In the genomic region with DNA sequence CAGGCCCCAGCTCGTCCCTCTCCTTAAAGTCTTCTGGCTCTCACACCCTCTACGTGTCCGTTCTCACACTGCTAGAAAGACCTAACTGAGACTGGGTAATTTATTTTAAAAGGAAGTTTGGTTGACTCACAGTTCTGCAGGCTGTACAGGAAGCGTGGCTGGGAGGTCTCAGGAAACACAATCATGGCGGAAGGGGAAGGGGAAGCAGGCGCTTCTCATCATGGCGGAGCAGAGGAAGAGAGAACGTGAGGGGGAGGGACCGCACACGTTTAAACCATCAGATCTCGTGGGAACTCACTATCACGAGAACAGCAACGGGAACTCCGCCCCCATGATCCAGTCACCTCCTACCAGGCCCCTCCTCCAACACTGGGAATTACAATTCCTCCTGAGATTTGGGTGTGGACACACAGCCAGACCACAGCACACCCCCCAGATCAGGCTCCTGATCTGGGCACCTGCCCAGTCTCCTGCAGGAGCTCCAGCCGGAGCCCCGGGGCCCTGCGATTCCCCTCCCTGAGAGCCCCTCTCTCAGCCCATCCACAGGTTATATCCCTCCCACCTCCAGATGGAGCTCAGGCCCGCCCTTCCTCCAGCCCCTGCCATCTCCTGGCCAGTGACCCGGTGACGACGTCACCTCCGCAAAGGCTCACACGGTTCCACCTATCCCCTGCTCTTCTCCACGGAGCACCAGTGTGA, we compare ENCODE assay signal across 1 cellular context.
TF ChIP-seq lines count a peak whose summit lies in the region.

No MANE protein-coding gene starts in this region.

TF ChIP-seq in K562, 482 proteins besides CTCF, POLR2A, EP300 and RAD21 (continued from another document and continues in another):
- TF ChIP-seq TAF1 (IDR thresholded peaks at IDR 0.05; ENCODE audit: control insufficient read depth, extremely low read depth, insufficient read depth, low read length, severe bottlenecking) = peak; percentile 60
- no peak for TF ChIP-seq HNRNPL (IDR thresholded peaks at IDR 0.05; ENCODE audit: low read depth, low read length)
- no peak for TF ChIP-seq BRF1 (IDR thresholded peaks at IDR 0.05; ENCODE audit: borderline replicate concordance, extremely low read depth, insufficient read length)
- TF ChIP-seq U2AF1 (optimal IDR thresholded peaks at IDR 0.05; ENCODE audit: low read depth, low read length) = no peak
- TF ChIP-seq, protein P1, sequence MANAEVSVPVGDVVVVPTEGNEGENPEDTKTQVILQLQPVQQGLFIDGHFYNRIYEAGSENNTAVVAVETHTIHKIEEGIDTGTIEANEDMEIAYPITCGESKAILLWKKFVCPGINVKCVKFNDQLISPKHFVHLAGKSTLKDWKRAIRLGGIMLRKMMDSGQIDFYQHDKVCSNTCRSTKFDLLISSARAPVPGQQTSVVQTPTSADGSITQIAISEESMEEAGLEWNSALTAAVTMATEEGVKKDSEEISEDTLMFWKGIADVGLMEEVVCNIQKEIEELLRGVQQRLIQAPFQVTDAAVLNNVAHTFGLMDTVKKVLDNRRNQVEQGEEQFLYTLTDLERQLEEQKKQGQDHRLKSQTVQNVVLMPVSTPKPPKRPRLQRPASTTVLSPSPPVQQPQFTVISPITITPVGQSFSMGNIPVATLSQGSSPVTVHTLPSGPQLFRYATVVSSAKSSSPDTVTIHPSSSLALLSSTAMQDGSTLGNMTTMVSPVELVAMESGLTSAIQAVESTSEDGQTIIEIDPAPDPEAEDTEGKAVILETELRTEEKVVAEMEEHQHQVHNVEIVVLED (CRISPR knock-in tag; IDR thresholded peaks at IDR 0.05) = peak; percentile 60
- TF ChIP-seq IFI16 (CRISPR knock-in tag; IDR thresholded peaks at IDR 0.05) = no peak
- TF ChIP-seq, protein P2, sequence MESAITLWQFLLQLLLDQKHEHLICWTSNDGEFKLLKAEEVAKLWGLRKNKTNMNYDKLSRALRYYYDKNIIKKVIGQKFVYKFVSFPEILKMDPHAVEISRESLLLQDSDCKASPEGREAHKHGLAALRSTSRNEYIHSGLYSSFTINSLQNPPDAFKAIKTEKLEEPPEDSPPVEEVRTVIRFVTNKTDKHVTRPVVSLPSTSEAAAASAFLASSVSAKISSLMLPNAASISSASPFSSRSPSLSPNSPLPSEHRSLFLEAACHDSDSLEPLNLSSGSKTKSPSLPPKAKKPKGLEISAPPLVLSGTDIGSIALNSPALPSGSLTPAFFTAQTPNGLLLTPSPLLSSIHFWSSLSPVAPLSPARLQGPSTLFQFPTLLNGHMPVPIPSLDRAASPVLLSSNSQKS (CRISPR knock-in tag; IDR thresholded peaks at IDR 0.05) = no peak
- TF ChIP-seq PTTG1 (tag; IDR thresholded peaks at IDR 0.05; ENCODE audit: low read depth) = no peak
- TF ChIP-seq, protein P3, sequence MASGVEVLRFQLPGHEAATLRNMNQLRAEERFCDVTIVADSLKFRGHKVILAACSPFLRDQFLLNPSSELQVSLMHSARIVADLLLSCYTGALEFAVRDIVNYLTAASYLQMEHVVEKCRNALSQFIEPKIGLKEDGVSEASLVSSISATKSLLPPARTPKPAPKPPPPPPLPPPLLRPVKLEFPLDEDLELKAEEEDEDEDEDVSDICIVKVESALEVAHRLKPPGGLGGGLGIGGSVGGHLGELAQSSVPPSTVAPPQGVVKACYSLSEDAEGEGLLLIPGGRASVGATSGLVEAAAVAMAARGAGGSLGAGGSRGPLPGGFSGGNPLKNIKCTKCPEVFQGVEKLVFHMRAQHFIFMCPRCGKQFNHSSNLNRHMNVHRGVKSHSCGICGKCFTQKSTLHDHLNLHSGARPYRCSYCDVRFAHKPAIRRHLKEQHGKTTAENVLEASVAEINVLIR (CRISPR knock-in tag; IDR thresholded peaks at IDR 0.05) = 0 out of 2 replicates have a peak, but pooled peaks have one; percentile 11
- TF ChIP-seq, protein P4, sequence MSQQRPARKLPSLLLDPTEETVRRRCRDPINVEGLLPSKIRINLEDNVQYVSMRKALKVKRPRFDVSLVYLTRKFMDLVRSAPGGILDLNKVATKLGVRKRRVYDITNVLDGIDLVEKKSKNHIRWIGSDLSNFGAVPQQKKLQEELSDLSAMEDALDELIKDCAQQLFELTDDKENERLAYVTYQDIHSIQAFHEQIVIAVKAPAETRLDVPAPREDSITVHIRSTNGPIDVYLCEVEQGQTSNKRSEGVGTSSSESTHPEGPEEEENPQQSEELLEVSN (IDR thresholded peaks at IDR 0.05; ENCODE audit: borderline replicate concordance in 1 of 2, extremely low read depth in 1 of 2, insufficient read depth in 1 of 2, insufficient read length in 1 of 2, low read depth in 1 of 2, low read length in 1 of 2, poor library complexity in 1 of 2, severe bottlenecking in 1 of 2) = no peak
- no peak for TF ChIP-seq ZNF785 (CRISPR knock-in tag; IDR thresholded peaks at IDR 0.05)
- TF ChIP-seq, protein P5, sequence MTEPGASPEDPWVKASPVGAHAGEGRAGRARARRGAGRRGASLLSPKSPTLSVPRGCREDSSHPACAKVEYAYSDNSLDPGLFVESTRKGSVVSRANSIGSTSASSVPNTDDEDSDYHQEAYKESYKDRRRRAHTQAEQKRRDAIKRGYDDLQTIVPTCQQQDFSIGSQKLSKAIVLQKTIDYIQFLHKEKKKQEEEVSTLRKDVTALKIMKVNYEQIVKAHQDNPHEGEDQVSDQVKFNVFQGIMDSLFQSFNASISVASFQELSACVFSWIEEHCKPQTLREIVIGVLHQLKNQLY (CRISPR knock-in tag; conservative IDR thresholded peaks at IDR 0.05) = no peak
- no peak for TF ChIP-seq NONO (IDR thresholded peaks at IDR 0.05; ENCODE audit: low read depth in 2 of 2, low read length in 1 of 2)
- no peak for TF ChIP-seq BACH1 (tag; IDR thresholded peaks at IDR 0.05)
- no peak for TF ChIP-seq NCOR1 (IDR thresholded peaks at IDR 0.05)
- no peak for TF ChIP-seq RBBP5 (IDR thresholded peaks at IDR 0.05; ENCODE audit: borderline replicate concordance, insufficient read depth, low read length, poor library complexity, severe bottlenecking)
- TF ChIP-seq, protein P6, sequence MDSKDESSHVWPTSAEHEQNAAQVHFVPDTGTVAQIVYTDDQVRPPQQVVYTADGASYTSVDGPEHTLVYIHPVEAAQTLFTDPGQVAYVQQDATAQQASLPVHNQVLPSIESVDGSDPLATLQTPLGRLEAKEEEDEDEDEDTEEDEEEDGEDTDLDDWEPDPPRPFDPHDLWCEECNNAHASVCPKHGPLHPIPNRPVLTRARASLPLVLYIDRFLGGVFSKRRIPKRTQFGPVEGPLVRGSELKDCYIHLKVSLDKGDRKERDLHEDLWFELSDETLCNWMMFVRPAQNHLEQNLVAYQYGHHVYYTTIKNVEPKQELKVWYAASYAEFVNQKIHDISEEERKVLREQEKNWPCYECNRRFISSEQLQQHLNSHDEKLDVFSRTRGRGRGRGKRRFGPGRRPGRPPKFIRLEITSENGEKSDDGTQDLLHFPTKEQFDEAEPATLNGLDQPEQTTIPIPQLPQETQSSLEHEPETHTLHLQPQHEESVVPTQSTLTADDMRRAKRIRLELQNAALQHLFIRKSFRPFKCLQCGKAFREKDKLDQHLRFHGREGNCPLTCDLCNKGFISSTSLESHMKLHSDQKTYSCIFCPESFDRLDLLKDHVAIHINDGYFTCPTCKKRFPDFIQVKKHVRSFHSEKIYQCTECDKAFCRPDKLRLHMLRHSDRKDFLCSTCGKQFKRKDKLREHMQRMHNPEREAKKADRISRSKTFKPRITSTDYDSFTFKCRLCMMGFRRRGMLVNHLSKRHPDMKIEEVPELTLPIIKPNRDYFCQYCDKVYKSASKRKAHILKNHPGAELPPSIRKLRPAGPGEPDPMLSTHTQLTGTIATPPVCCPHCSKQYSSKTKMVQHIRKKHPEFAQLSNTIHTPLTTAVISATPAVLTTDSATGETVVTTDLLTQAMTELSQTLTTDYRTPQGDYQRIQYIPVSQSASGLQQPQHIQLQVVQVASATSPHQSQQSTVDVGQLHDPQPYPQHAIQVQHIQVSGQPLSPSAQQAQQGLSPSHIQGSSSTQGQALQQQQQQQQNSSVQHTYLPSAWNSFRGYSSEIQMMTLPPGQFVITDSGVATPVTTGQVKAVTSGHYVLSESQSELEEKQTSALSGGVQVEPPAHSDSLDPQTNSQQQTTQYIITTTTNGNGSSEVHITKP (IDR thresholded peaks at IDR 0.05; ENCODE audit: partially characterized antibody) = peak; percentile 46
- no peak for TF ChIP-seq XRCC4 (IDR thresholded peaks at IDR 0.05; ENCODE audit: extremely low read depth, insufficient read depth, insufficient read length)
- peak; percentile 54; the same call in 1 of the 2 replicates for TF ChIP-seq POLR2AphosphoS5 (IDR thresholded peaks at IDR 0.05; ENCODE audit: control insufficient read depth, insufficient read depth, low read depth, low read length)
- no peak for TF ChIP-seq PRPF4 (IDR thresholded peaks at IDR 0.05; ENCODE audit: insufficient read depth, low read depth, low read length, poor library complexity, severe bottlenecking)
- no peak for TF ChIP-seq ZSCAN32 (CRISPR knock-in tag; IDR thresholded peaks at IDR 0.05)
- TF ChIP-seq RAD51 (IDR thresholded peaks at IDR 0.05; ENCODE audit: borderline replicate concordance, low read depth) = no peak
- no peak for TF ChIP-seq ZNF696 (CRISPR knock-in tag; conservative IDR thresholded peaks at IDR 0.05)
- no peak for TF ChIP-seq GATAD2A (IDR thresholded peaks at IDR 0.05)
- TF ChIP-seq TCFL5 (CRISPR knock-in tag; conservative IDR thresholded peaks at IDR 0.05) = no peak
- no peak for TF ChIP-seq YBX1 (IDR thresholded peaks at IDR 0.05)
- no peak for TF ChIP-seq SLC30A9 (CRISPR knock-in tag; IDR thresholded peaks at IDR 0.05)
- TF ChIP-seq SIN3B (IDR thresholded peaks at IDR 0.05; ENCODE audit: low read depth) = no peak
- TF ChIP-seq, protein P7, sequence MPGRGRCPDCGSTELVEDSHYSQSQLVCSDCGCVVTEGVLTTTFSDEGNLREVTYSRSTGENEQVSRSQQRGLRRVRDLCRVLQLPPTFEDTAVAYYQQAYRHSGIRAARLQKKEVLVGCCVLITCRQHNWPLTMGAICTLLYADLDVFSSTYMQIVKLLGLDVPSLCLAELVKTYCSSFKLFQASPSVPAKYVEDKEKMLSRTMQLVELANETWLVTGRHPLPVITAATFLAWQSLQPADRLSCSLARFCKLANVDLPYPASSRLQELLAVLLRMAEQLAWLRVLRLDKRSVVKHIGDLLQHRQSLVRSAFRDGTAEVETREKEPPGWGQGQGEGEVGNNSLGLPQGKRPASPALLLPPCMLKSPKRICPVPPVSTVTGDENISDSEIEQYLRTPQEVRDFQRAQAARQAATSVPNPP (IDR thresholded peaks at IDR 0.05; ENCODE audit: borderline replicate concordance, insufficient read depth, insufficient read length) = no peak
- TF ChIP-seq RBFOX2 (IDR thresholded peaks at IDR 0.05; ENCODE audit: low read depth, low read length) = no peak; the same call in 1 of the 2 replicates
- peak; percentile 18; the same call in 1 of the 2 replicates for TF ChIP-seq MAFF (IDR thresholded peaks at IDR 0.05; ENCODE audit: low read length)
- no peak for TF ChIP-seq TCF7L2 (IDR thresholded peaks at IDR 0.05; ENCODE audit: low read depth, low read length)
- no peak for TF ChIP-seq SAFB (IDR thresholded peaks at IDR 0.05; ENCODE audit: borderline replicate concordance, low read depth, low read length)
- TF ChIP-seq, protein P8, sequence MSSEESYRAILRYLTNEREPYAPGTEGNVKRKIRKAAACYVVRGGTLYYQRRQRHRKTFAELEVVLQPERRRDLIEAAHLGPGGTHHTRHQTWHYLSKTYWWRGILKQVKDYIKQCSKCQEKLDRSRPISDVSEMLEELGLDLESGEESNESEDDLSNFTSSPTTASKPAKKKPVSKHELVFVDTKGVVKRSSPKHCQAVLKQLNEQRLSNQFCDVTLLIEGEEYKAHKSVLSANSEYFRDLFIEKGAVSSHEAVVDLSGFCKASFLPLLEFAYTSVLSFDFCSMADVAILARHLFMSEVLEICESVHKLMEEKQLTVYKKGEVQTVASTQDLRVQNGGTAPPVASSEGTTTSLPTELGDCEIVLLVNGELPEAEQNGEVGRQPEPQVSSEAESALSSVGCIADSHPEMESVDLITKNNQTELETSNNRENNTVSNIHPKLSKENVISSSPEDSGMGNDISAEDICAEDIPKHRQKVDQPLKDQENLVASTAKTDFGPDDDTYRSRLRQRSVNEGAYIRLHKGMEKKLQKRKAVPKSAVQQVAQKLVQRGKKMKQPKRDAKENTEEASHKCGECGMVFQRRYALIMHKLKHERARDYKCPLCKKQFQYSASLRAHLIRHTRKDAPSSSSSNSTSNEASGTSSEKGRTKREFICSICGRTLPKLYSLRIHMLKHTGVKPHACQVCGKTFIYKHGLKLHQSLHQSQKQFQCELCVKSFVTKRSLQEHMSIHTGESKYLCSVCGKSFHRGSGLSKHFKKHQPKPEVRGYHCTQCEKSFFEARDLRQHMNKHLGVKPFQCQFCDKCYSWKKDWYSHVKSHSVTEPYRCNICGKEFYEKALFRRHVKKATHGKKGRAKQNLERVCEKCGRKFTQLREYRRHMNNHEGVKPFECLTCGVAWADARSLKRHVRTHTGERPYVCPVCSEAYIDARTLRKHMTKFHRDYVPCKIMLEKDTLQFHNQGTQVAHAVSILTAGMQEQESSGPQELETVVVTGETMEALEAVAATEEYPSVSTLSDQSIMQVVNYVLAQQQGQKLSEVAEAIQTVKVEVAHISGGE (CRISPR knock-in tag; IDR thresholded peaks at IDR 0.05) = 0 out of 6 replicates have a peak, but pooled peaks of 1 of the 3 experiments have one; percentile 34
- no peak for TF ChIP-seq RBM14 (IDR thresholded peaks at IDR 0.05; ENCODE audit: borderline replicate concordance, insufficient read depth, low read depth, low read length)
- no peak for TF ChIP-seq ZNF707 (CRISPR knock-in tag; conservative IDR thresholded peaks at IDR 0.05)
- TF ChIP-seq KAT7 (CRISPR knock-in tag; IDR thresholded peaks at IDR 0.05; ENCODE audit: borderline replicate concordance) = no peak; the same call in 1 of the 2 replicates
- TF ChIP-seq, protein P9, sequence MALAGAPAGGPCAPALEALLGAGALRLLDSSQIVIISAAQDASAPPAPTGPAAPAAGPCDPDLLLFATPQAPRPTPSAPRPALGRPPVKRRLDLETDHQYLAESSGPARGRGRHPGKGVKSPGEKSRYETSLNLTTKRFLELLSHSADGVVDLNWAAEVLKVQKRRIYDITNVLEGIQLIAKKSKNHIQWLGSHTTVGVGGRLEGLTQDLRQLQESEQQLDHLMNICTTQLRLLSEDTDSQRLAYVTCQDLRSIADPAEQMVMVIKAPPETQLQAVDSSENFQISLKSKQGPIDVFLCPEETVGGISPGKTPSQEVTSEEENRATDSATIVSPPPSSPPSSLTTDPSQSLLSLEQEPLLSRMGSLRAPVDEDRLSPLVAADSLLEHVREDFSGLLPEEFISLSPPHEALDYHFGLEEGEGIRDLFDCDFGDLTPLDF (CRISPR knock-in tag; IDR thresholded peaks at IDR 0.05) = no peak
- no peak for TF ChIP-seq GABPB1 (CRISPR knock-in tag; IDR thresholded peaks at IDR 0.05)
- peak; percentile 97 for TF ChIP-seq BHLHE40 (IDR thresholded peaks at IDR 0.05; ENCODE audit: low read length)
- no peak for TF ChIP-seq CHD1 (IDR thresholded peaks at IDR 0.05; ENCODE audit: low read length)
- TF ChIP-seq, protein P10, sequence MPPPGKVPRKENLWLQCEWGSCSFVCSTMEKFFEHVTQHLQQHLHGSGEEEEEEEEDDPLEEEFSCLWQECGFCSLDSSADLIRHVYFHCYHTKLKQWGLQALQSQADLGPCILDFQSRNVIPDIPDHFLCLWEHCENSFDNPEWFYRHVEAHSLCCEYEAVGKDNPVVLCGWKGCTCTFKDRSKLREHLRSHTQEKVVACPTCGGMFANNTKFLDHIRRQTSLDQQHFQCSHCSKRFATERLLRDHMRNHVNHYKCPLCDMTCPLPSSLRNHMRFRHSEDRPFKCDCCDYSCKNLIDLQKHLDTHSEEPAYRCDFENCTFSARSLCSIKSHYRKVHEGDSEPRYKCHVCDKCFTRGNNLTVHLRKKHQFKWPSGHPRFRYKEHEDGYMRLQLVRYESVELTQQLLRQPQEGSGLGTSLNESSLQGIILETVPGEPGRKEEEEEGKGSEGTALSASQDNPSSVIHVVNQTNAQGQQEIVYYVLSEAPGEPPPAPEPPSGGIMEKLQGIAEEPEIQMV (tag; conservative IDR thresholded peaks at IDR 0.05; ENCODE audit: low read depth) = no peak
